18 cellular contexts compared by ENCODE assay signal in the genomic region with DNA sequence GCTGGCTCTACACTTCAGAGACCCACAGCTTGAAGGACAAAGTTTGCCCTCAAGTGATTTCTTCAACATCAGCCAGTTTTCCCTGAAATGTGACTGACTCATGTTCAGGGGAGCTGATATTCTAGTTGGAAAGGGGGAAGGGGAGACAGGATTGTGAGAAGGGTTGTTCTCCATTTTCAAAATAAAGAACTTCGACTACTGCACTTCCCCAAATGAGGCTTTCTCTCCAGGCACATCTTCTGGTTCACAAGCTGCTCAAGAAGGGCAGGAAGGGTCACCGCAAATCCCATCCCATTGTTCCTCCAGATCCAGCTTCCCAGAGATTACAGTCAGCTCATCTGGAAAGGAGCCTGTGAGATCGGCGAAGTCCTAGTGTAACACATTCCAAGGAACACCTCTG.
"Had no signal": no experiment of that assay in that cellular context is flagged by ENCODE, and none has a peak within 500 bp of the region (broad histone marks: within the 10 kb centered on the region; RNA-seq: fewer than 3 reads in every experiment).

No MANE protein-coding gene starts in this region.

- DNase-seq: activated CD4-positive, alpha-beta T cell treated with anti-CD3 and anti-CD28 coated beads, Interleukin-2, amount 50 U/mL, for 48 hours; activated naive CD4-positive, alpha-beta T cell treated with anti-CD3 and anti-CD28 coated beads for 36 hours; foreskin fibroblast; hippocampal formation; mesendoderm; nucleus accumbens; posterior cingulate gyrus; stimulated activated CD4-positive, alpha-beta T cell treated with anti-CD3 and anti-CD28 coated beads, Interleukin-2, amount 100 ng/mL, for 48 hours; T1000; thyroid gland; uterus; WERI-Rb-1 had no signal

- H3K27ac ChIP-seq: cardiac muscle cell, right atrium auricular region, thyroid gland, uterus, WERI-Rb-1 had no signal

- H3K4me3 ChIP-seq: cardiac muscle cell, right atrium auricular region, thyroid gland, uterus had no signal

- H3K9me3 Mint-ChIP-seq: activated naive CD4-positive, alpha-beta T cell treated with anti-CD3 and anti-CD28 coated beads for 36 hours; activated T-helper 2 cell treated with anti-CD3 and anti-CD28 coated beads, Interferon-gamma antibody, Interleukin-2, Interleukin-4, amounts not matched to agents 10 μg/mL and 5 μg/mL and 100 μg/mL, durations not matched to agents 14 hours and 24 hours and 36 hours; stimulated activated memory B cell treated with anti-CD40 and anti-IgM and Interleukin-4, amounts not matched to agents 10 μg/mL and 1 μg/mL and 100 μg/mL, for 72 hours had no signal

- H3K36me3 ChIP-seq: cardiac muscle cell, right atrium auricular region, thyroid gland, uterus, WERI-Rb-1 had no signal

- H3K9me3 ChIP-seq: right atrium auricular region, thyroid gland, uterus had no signal

- H3K27me3 ChIP-seq: cardiac muscle cell, right atrium auricular region, thyroid gland, uterus had no signal

- H3K4me3 Mint-ChIP-seq: activated naive CD4-positive, alpha-beta T cell treated with anti-CD3 and anti-CD28 coated beads for 36 hours; natural killer cell treated with Interleukin-12 subunit alpha and Interleukin-12 subunit beta and Interleukin-15 and Interleukin-18, amount 100 ng/mL, for 72 hours; stimulated activated memory B cell treated with anti-CD40 and anti-IgM and Interleukin-4, amounts not matched to agents 10 μg/mL and 1 μg/mL and 100 μg/mL, for 72 hours had no signal

- ATAC-seq: left lobe of liver had no signal

- H3K4me1 ChIP-seq: uterus had no signal

- H3K27me3 Mint-ChIP-seq: natural killer cell treated with Interleukin-12 subunit alpha and Interleukin-12 subunit beta and Interleukin-15 and Interleukin-18, amount 100 ng/mL, for 72 hours; stimulated activated memory B cell treated with anti-CD40 and anti-IgM and Interleukin-4, amounts not matched to agents 10 μg/mL and 1 μg/mL and 100 μg/mL, for 72 hours had no signal

- H3K27ac Mint-ChIP-seq: activated naive CD4-positive, alpha-beta T cell treated with anti-CD3 and anti-CD28 coated beads for 36 hours; activated T-helper 2 cell treated with anti-CD3 and anti-CD28 coated beads, Interferon-gamma antibody, Interleukin-2, Interleukin-4, amounts not matched to agents 10 μg/mL and 5 μg/mL and 100 μg/mL, durations not matched to agents 14 hours and 24 hours and 36 hours; stimulated activated memory B cell treated with anti-CD40 and anti-IgM and Interleukin-4, amounts not matched to agents 10 μg/mL and 1 μg/mL and 100 μg/mL, for 72 hours had no signal
